In the genomic region with DNA sequence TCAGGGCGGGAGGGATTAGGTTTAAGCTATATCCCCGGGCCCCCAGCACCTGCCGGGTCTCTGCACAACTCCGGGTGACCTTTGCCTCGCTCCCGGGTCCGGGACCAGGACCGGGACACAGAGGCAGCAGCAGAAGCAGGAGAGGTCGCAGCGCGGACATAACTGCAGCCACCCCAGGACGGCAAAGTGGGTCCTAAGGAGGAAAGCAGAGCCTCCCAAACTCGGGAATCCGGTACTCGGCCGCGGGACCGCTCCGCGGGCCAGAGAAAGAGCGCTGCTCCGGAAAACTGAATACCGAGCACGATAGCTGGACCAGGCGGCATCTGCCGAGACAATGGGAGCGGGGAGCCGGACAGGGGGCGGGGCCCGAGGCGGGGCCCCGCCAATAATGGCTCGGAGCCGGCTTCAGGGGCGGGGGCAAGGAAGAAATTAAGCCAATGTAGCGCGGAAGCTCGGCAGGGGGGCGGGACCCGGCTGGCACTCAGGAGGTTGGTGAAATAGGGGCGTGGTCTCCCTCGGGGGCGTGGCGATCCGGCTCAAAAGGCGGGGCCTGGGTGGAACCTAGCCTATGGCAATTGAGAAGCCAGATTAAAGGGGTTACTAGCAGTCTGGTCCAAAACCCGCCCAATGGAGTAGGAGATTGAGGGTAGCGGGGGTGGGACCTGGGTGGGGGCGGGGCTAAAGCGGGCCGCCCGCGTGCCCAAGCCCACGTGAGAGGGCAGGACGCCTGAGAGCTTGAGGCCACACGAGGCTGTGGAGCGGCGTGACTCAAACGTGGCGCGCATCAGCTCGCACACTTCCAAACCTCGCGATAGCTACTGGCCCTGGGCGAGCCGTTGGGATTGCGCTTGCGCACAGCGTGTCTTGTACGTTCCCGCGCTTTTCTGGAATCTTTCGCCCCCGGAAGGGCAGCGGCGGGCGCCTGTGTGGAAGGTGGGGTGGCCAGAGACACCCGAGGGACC, we compare ENCODE assay signal across 8 cellular contexts. TPM values are rescaled to one million over a fixed set of nuclear protein-coding genes. Genes with fewer than 3 reads are reported as not detected.
A peak's percentile ranks its signal among the peaks of the same experiment; 100 is the strongest.
DNase-seq lines count a peak whose midpoint lies in the region; ATAC-seq and TF ChIP-seq lines count a peak whose summit lies in the region.

A gene with protein sequence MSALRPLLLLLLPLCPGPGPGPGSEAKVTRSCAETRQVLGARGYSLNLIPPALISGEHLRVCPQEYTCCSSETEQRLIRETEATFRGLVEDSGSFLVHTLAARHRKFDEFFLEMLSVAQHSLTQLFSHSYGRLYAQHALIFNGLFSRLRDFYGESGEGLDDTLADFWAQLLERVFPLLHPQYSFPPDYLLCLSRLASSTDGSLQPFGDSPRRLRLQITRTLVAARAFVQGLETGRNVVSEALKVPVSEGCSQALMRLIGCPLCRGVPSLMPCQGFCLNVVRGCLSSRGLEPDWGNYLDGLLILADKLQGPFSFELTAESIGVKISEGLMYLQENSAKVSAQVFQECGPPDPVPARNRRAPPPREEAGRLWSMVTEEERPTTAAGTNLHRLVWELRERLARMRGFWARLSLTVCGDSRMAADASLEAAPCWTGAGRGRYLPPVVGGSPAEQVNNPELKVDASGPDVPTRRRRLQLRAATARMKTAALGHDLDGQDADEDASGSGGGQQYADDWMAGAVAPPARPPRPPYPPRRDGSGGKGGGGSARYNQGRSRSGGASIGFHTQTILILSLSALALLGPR (minus strand): TSS at position 342 of the 962 bp plus-strand sequence. CDS start 182 bp downstream, at position 160.
A gene with protein sequence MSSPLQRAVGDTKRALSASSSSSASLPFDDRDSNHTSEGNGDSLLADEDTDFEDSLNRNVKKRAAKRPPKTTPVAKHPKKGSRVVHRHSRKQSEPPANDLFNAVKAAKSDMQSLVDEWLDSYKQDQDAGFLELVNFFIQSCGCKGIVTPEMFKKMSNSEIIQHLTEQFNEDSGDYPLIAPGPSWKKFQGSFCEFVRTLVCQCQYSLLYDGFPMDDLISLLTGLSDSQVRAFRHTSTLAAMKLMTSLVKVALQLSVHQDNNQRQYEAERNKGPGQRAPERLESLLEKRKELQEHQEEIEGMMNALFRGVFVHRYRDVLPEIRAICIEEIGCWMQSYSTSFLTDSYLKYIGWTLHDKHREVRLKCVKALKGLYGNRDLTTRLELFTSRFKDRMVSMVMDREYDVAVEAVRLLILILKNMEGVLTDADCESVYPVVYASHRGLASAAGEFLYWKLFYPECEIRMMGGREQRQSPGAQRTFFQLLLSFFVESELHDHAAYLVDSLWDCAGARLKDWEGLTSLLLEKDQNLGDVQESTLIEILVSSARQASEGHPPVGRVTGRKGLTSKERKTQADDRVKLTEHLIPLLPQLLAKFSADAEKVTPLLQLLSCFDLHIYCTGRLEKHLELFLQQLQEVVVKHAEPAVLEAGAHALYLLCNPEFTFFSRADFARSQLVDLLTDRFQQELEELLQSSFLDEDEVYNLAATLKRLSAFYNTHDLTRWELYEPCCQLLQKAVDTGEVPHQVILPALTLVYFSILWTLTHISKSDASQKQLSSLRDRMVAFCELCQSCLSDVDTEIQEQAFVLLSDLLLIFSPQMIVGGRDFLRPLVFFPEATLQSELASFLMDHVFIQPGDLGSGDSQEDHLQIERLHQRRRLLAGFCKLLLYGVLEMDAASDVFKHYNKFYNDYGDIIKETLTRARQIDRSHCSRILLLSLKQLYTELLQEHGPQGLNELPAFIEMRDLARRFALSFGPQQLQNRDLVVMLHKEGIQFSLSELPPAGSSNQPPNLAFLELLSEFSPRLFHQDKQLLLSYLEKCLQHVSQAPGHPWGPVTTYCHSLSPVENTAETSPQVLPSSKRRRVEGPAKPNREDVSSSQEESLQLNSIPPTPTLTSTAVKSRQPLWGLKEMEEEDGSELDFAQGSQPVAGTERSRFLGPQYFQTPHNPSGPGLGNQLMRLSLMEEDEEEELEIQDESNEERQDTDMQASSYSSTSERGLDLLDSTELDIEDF (plus strand): TSS at position 879 of the 962 bp plus-strand sequence. CDS start 2,639 bp downstream, outside the sequence.

- no peaks in the 10 kb centered on the region for H3K27me3 ChIP-seq in CD4-positive, alpha-beta T cell (ENCODE audit: control insufficient read depth, insufficient read depth, low read length)

- H3K36me3 Mint-ChIP-seq in CD4-positive, alpha-beta T cell (ENCODE audit: low read depth) = no peaks in the 10 kb centered on the region
- no peaks in the 10 kb centered on the region for H3K36me3 Mint-ChIP-seq in activated CD4-positive, alpha-beta memory T cell treated with anti-CD3 and anti-CD28 coated beads for 36 hours

- DNase-seq in CD4-positive, alpha-beta T cell = peak; percentile 95 to 98 (median 97)
- peak; percentile 90 for DNase-seq in NCI-H774 (lab: John Stamatoyannopoulos, UW)
- DNase-seq in activated CD4-positive, alpha-beta memory T cell treated with anti-CD3 and anti-CD28 coated beads for 36 hours = peak; percentile 99
- peak; percentile 94 for DNase-seq in effector CD4-positive, alpha-beta T cell
- peak; percentile 97 for DNase-seq in lung microvascular endothelial cell (ENCODE audit: low read depth in 2 of 2)
- peak; percentile 94 to 99 (median 97) for DNase-seq in stimulated activated CD4-positive, alpha-beta T cell treated with anti-CD3 and anti-CD28 coated beads, TNF-alpha, amount 100 ng/mL, for 24 hours (ENCODE audit: low read depth in 3 of 3)

- POLR2A ChIA-PET in CD4-positive, alpha-beta T cell (lab: Charles Lee) = interaction anchor here (0.7 to 8.9 kb wide), 13 partner anchors 9 to 428 kb away, joined by 3 to 109 read pairs (median 6); a partner anchor contains a TSS
- POLR2A ChIA-PET in activated CD4-positive, alpha-beta memory T cell treated with anti-CD3 and anti-CD28 coated beads for 36 hours (lab: Charles Lee) = interaction anchor here (1.3 kb wide), 1 partner anchor 29 kb away, joined by 4 read pairs; a partner anchor contains a TSS

- peaks cover 2% of the 10 kb centered on the region for H3K9me3 Mint-ChIP-seq in CD4-positive, alpha-beta T cell
- H3K9me3 Mint-ChIP-seq in activated CD4-positive, alpha-beta memory T cell treated with anti-CD3 and anti-CD28 coated beads for 36 hours = no peaks in the 10 kb centered on the region

- no peaks in the 10 kb centered on the region for H3K27me3 Mint-ChIP-seq in CD4-positive, alpha-beta T cell
- H3K27me3 Mint-ChIP-seq in activated CD4-positive, alpha-beta memory T cell treated with anti-CD3 and anti-CD28 coated beads for 36 hours = no peaks in the 10 kb centered on the region

- peaks cover 48% of the 10 kb centered on the region for H3K4me1 Mint-ChIP-seq in CD4-positive, alpha-beta T cell (ENCODE audit: low read depth)
- H3K4me1 Mint-ChIP-seq in activated CD4-positive, alpha-beta memory T cell treated with anti-CD3 and anti-CD28 coated beads for 36 hours (ENCODE audit: low read depth) = peaks cover 34% of the 10 kb centered on the region

- peak within 1 kb of the TSS; percentile 34 for H3K27ac Mint-ChIP-seq in CD4-positive, alpha-beta T cell
- no peak within 1 kb of the TSS for H3K27ac Mint-ChIP-seq in activated CD4-positive, alpha-beta memory T cell treated with anti-CD3 and anti-CD28 coated beads for 36 hours

- CTCF ChIA-PET in CD4-positive, alpha-beta T cell (lab: Charles Lee) = interaction anchor here (1.1 to 1.3 kb wide), 2 partner anchors 44 to 51 kb away, joined by 3 read pairs; a partner anchor contains a TSS
- CTCF ChIA-PET in activated CD4-positive, alpha-beta memory T cell treated with anti-CD3 and anti-CD28 coated beads for 36 hours (lab: Charles Lee) = interaction anchor here (0.9 to 1.8 kb wide), 3 partner anchors 9 to 57 kb away, joined by 3 to 10 read pairs (median 3); a partner anchor contains a TSS

- H3K9me3 ChIP-seq in CD4-positive, alpha-beta T cell (ENCODE audit: control insufficient read depth, low read length) = no peaks in the 10 kb centered on the region

- H3K4me3 Mint-ChIP-seq in CD4-positive, alpha-beta T cell = peak within 1 kb of the TSS; percentile 82
- peak within 1 kb of the TSS; percentile 74 for H3K4me3 Mint-ChIP-seq in activated CD4-positive, alpha-beta memory T cell treated with anti-CD3 and anti-CD28 coated beads for 36 hours

- TF ChIP-seq CTCF in CD4-positive, alpha-beta T cell (IDR thresholded peaks at IDR 0.05) = no peak

- ATAC-seq in CD4-positive, alpha-beta T cell (ENCODE audit: poor library complexity) = peak; percentile 87
- ATAC-seq in GM19452 (IDR thresholded peaks at IDR 0.05; ENCODE audit: unreplicated experiment) = peak; percentile 83
- ATAC-seq in HG03571 (IDR thresholded peaks at IDR 0.05; ENCODE audit: unreplicated experiment) = peak; percentile 81

- peak within 1 kb of the TSS; percentile 41 for H3K27ac ChIP-seq in CD4-positive, alpha-beta T cell (ENCODE audit: low read depth, low read length)

- intact Hi-C loops in CD4-positive, alpha-beta T cell (cut with DNase I, micrococcal nuclease) = loop anchor here (1.0 to 2.0 kb wide), 4 partner anchors 15 to 29 kb away; a partner anchor contains a TSS
- intact Hi-C loops in activated CD4-positive, alpha-beta memory T cell treated with anti-CD3 and anti-CD28 coated beads for 36 hours (cut with micrococcal nuclease) = loop anchor here (1.0 to 5.0 kb wide), 3 partner anchors 8 to 45 kb away; a partner anchor contains a TSS

RNA-seq across cellular contexts. Expression of the first gene that starts in this region (rescaled TPM):
- 10 to 100 TPM; 16.4 to 18.7 TPM for total RNA-seq in CD4-positive, alpha-beta T cell
- 1 to 10 TPM; 4.8 to 5.5 TPM for total RNA-seq in activated CD4-positive, alpha-beta memory T cell treated with anti-CD3 and anti-CD28 coated beads for 36 hours
- 1.3 and 2.2 TPM in 2 replicates for total RNA-seq in lung microvascular endothelial cell

RNA-seq across cellular contexts. Expression of the second gene that starts in this region (rescaled TPM):
- 1 to 10 TPM; 4.0 to 5.5 TPM for total RNA-seq in CD4-positive, alpha-beta T cell
- 10 to 100 TPM; 20.8 to 20.9 TPM for total RNA-seq in activated CD4-positive, alpha-beta memory T cell treated with anti-CD3 and anti-CD28 coated beads for 36 hours
- 0.20 and 0.22 TPM in 2 replicates for total RNA-seq in lung microvascular endothelial cell

Comparison
In these comparisons a context has a peak if more than half of its experiments do, and no peak if none do; other contexts are left out.
1. Peak in every context shown above with its lines: DNase-seq, ATAC-seq and H3K27ac ChIP-seq.